ENCODE assay signal across 14 cellular contexts in genomic region chr6:138869343-138869742, GRCh38.
DNase-seq lines count a peak whose midpoint lies in the region; ATAC-seq and TF ChIP-seq lines count a peak whose summit lies in the region.
"Had no signal": no experiment of that assay in that cellular context is flagged by ENCODE, and none has a peak within 500 bp of the region (broad histone marks: within the 10 kb centered on the region; RNA-seq: fewer than 3 reads in every experiment).

No MANE protein-coding gene starts in this region.

- H3K4me1 Mint-ChIP-seq in brain, result peaks cover 51% of the 10 kb centered on the region
- H3K4me1 Mint-ChIP-seq: CD4-positive, alpha-beta memory T cell had no signal

- peak; percentile 64 for DNase-seq in ELF-1 (ENCODE audit: low read depth, low spot score)
- DNase-seq in left cardiac atrium, result peak; percentile 62
- no peak for DNase-seq in omental fat pad (ENCODE audit: low spot score)
- no peak for DNase-seq in NCI-H187 treated with DMSO at 0.1 percent for 48 hours (lab: John Stamatoyannopoulos, UW)
- DNase-seq in thyroid gland, result no peak
- DNase-seq in activated gamma-delta T cell (lab: John Stamatoyannopoulos, UW), result no peak
- DNase-seq: CD4-positive, alpha-beta memory T cell; NCI-H510A; SHP77; stimulated activated naive CD8-positive, alpha-beta T cell treated with anti-CD3 and anti-CD28 coated beads, Interleukin-15, amount 100 ng/mL, for 72 hours had no signal

- no peak overlapping the region for H3K4me3 ChIP-seq in thyroid gland (replicated peaks in 1 of 3)
- H3K4me3 ChIP-seq: lung had no signal

- H3K9me3 Mint-ChIP-seq in brain, result no peaks in the 10 kb centered on the region
- H3K9me3 Mint-ChIP-seq: neural crest cell; stimulated activated naive CD8-positive, alpha-beta T cell treated with anti-CD3 and anti-CD28 coated beads, Interleukin-15, amount 100 ng/mL, for 72 hours had no signal

- 93 to 94% methylated on average over 4 of the region's 4 CpGs for WGBS in thyroid gland, 2 donors

- H3K4me3 Mint-ChIP-seq in brain, result no peak overlapping the region
- H3K4me3 Mint-ChIP-seq: CD4-positive, alpha-beta memory T cell; neural crest cell; stimulated activated naive CD8-positive, alpha-beta T cell treated with anti-CD3 and anti-CD28 coated beads, Interleukin-15, amount 100 ng/mL, for 72 hours had no signal

- ATAC-seq in left cardiac atrium (peak; percentile 85 to 91), omental fat pad (ENCODE audit: low FRiP score) (peak; percentile 37), HG03442 (IDR thresholded peaks at IDR 0.05; ENCODE audit: unreplicated experiment) (no peak)
- ATAC-seq: stimulated activated naive CD8-positive, alpha-beta T cell treated with anti-CD3 and anti-CD28 coated beads, Interleukin-15, amount 100 ng/mL, for 72 hours had no signal

- H3K27ac ChIP-seq in thyroid gland, result no peak overlapping the region

- H3K27me3 Mint-ChIP-seq in brain, result no peaks in the 10 kb centered on the region

- no peaks in the 10 kb centered on the region for H3K9me3 ChIP-seq in thyroid gland

- no peaks in the 10 kb centered on the region for H3K36me3 ChIP-seq in thyroid gland

- H3K4me1 ChIP-seq in thyroid gland, result no peaks in the 10 kb centered on the region

- intact Hi-C loops in left cardiac atrium (cut with DNase I) (no loop called here), thyroid gland (cut with DNase I) (no loop called here)

- TF ChIP-seq CTCF in brain (conservative IDR thresholded peaks at IDR 0.05), result no peak
- TF ChIP-seq CTCF in omental fat pad (IDR thresholded peaks at IDR 0.05), result no peak
- TF ChIP-seq CTCF in thyroid gland (IDR thresholded peaks at IDR 0.05), result no peak

- TF ChIP-seq POLR2A in thyroid gland (IDR thresholded peaks at IDR 0.05), result no peak

- H3K27me3 ChIP-seq in thyroid gland, result no peaks in the 10 kb centered on the region

- no peaks in the 10 kb centered on the region for H3K36me3 Mint-ChIP-seq in brain
- H3K36me3 Mint-ChIP-seq: CD4-positive, alpha-beta memory T cell had no signal

- peak overlapping the region in 3 of 5 experiments; percentile 17 to 65 (median 42) for H3K27ac Mint-ChIP-seq in brain
- H3K27ac Mint-ChIP-seq: stimulated activated naive CD8-positive, alpha-beta T cell treated with anti-CD3 and anti-CD28 coated beads, Interleukin-15, amount 100 ng/mL, for 72 hours had no signal

Comparison
In these comparisons a context has a peak if more than half of its experiments do, and no peak if none do; other contexts are left out.
1. DNase-seq: peak in ELF-1 (single experiment) and left cardiac atrium (single experiment); none in omental fat pad (single experiment), NCI-H187 treated with DMSO at 0.1 percent for 48 hours (single experiment), thyroid gland (0 of 2) and activated gamma-delta T cell (single experiment).